ENCODE assay signal across 25 cellular contexts in the genomic region with DNA sequence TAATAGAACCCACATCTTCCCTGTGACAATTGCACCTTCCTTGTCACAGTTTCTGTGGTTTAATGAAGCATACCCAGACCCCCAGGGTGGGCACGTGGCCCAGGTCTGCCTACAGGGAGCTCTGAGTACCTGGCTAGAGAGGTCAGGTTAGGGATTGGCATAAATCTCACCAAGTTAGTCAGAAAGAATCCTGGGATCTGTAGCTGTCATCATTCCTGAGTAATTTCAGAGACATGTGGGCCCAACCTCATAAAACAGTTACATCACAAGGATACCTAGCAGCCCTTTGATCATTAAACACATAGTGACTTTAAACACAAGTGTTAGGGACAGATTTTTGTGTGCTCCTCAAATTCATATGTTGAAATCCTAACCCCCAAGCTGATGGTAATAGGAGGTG.
"Had no signal": no experiment of that assay in that cellular context is flagged by ENCODE, and none has a peak within 500 bp of the region (broad histone marks: within the 10 kb centered on the region; RNA-seq: fewer than 3 reads in every experiment).

No MANE protein-coding gene starts in this region.

- H3K9me3 Mint-ChIP-seq: memory B cell; natural killer cell; neural progenitor cell; stimulated activated memory B cell treated with anti-CD40 and anti-IgM and Interleukin-4, amounts not matched to agents 10 μg/mL and 1 μg/mL and 100 μg/mL, for 72 hours; stimulated activated naive CD8-positive, alpha-beta T cell treated with anti-CD3 and anti-CD28 coated beads, Interleukin-15, amount 100 ng/mL, for 72 hours; type B pancreatic cell had no signal

- H3K4me3 Mint-ChIP-seq: memory B cell; natural killer cell; nephron progenitor cell; neural progenitor cell; stimulated activated memory B cell treated with anti-CD40 and anti-IgM and Interleukin-4, amounts not matched to agents 10 μg/mL and 1 μg/mL and 100 μg/mL, for 72 hours; stimulated activated naive CD8-positive, alpha-beta T cell treated with anti-CD3 and anti-CD28 coated beads, Interleukin-15, amount 100 ng/mL, for 72 hours; type B pancreatic cell had no signal

- H3K27me3 Mint-ChIP-seq: memory B cell; progenitor cell of endocrine pancreas; stimulated activated memory B cell treated with anti-CD40 and anti-IgM and Interleukin-4, amounts not matched to agents 10 μg/mL and 1 μg/mL and 100 μg/mL, for 72 hours had no signal

- H3K36me3 ChIP-seq: left ventricle myocardium inferior, neural progenitor cell, neutrophil, ovary, right atrium auricular region, right lobe of liver, tibial nerve, uterus had no signal

- H3K36me3 Mint-ChIP-seq: memory B cell; natural killer cell; neural progenitor cell; stimulated activated memory B cell treated with anti-CD40 and anti-IgM and Interleukin-4, amounts not matched to agents 10 μg/mL and 1 μg/mL and 100 μg/mL, for 72 hours; type B pancreatic cell had no signal

- H3K4me2 ChIP-seq: neural progenitor cell, smooth muscle cell had no signal

- ATAC-seq: natural killer cell; right lobe of liver; stimulated activated memory B cell treated with anti-CD40 and anti-IgM and Interleukin-4, amounts not matched to agents 10 μg/mL and 1 μg/mL and 100 μg/mL, for 72 hours; stimulated activated naive CD8-positive, alpha-beta T cell treated with anti-CD3 and anti-CD28 coated beads, Interleukin-15, amount 100 ng/mL, for 72 hours had no signal

- H3K9me3 ChIP-seq: left ventricle myocardium inferior, neutrophil, ovary, right atrium auricular region, right lobe of liver, tibial nerve, uterus had no signal

- H3K27me3 ChIP-seq: neural progenitor cell, neutrophil, ovary, right atrium auricular region, right lobe of liver, tibial nerve, uterus had no signal

- DNase-seq: hippocampal formation; kidney; left ventricle myocardium inferior; natural killer cell; nephron progenitor cell; ovary; right lobe of liver; stimulated activated CD4-positive, alpha-beta T cell treated with anti-CD3 and anti-CD28 coated beads, Interleukin-1b, Interleukin-23, amount 100 ng/mL, for 48 hours; stimulated activated CD4-positive, alpha-beta T cell treated with anti-CD3 and anti-CD28 coated beads, Interleukin-2, amount 100 ng/mL, for 48 hours; stimulated activated CD4-positive, alpha-beta T cell treated with anti-CD3 and anti-CD28 coated beads, Interleukin-4, amount 100 ng/mL, for 4 hours; stimulated activated CD8-positive, alpha-beta memory T cell treated with anti-CD3 and anti-CD28 coated beads, Interleukin-4, amount 100 ng/mL, for 48 hours; stimulated activated naive CD4-positive, alpha-beta T cell treated with Interleukin-2 at 50 U/mL for 16 hours; stimulated activated naive CD8-positive, alpha-beta T cell treated with anti-CD3 and anti-CD28 coated beads, Interleukin-15, amount 100 ng/mL, for 72 hours; substantia nigra; uterus had no signal

- H3K27ac ChIP-seq: left ventricle myocardium inferior, neural progenitor cell, neutrophil, ovary, right atrium auricular region, right lobe of liver, tibial nerve, uterus had no signal

- H2AFZ ChIP-seq: neural progenitor cell had no signal

- H3K9ac ChIP-seq: neural progenitor cell had no signal

- H3K4me1 ChIP-seq: right lobe of liver, uterus had no signal

- H3K4me1 Mint-ChIP-seq: memory B cell; natural killer cell; stimulated activated memory B cell treated with anti-CD40 and anti-IgM and Interleukin-4, amounts not matched to agents 10 μg/mL and 1 μg/mL and 100 μg/mL, for 72 hours; stimulated activated naive CD8-positive, alpha-beta T cell treated with anti-CD3 and anti-CD28 coated beads, Interleukin-15, amount 100 ng/mL, for 72 hours had no signal

- H3K4me3 ChIP-seq: left ventricle myocardium inferior, lung, neural progenitor cell, ovary, right atrium auricular region, right lobe of liver, smooth muscle cell, tibial nerve, uterus had no signal

- H3K27ac Mint-ChIP-seq: memory B cell; natural killer cell; nephron progenitor cell; neural progenitor cell; progenitor cell of endocrine pancreas; stimulated activated memory B cell treated with anti-CD40 and anti-IgM and Interleukin-4, amounts not matched to agents 10 μg/mL and 1 μg/mL and 100 μg/mL, for 72 hours; stimulated activated naive CD8-positive, alpha-beta T cell treated with anti-CD3 and anti-CD28 coated beads, Interleukin-15, amount 100 ng/mL, for 72 hours; type B pancreatic cell had no signal
